ENCODE assay signal across 26 cellular contexts in the genomic region with DNA sequence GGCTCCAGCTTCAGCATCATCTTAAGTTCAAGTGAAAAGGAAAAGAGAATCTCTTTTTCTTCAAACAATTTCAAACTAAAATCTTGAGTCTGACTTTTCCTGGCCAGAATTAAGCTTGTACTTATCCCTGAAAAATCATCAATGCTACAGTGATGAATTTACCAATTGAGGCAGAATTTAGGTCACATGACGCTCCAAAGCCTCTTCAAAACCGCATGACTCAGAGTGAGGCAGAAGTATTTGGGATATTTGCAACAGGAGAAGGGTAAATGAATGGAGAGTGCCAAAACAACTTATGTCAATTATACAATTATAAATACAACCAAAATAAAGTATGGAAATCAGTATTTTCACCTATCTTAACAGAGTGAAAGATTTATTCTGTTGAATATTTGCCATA.
DNase-seq lines count a peak whose midpoint lies in the region; ATAC-seq, FAIRE-seq and TF ChIP-seq lines count a peak whose summit lies in the region.
"Had no signal": no experiment of that assay in that cellular context is flagged by ENCODE, and none has a peak within 500 bp of the region (broad histone marks: within the 10 kb centered on the region; RNA-seq: fewer than 3 reads in every experiment).

No MANE protein-coding gene starts in this region.

- CTCF ChIA-PET in IMR-90 (lab: Yijun Ruan, JAX) = no interaction called here

- H4K5ac ChIP-seq in IMR-90 (ENCODE audit: low read depth, low read length) = no peak overlapping the region

- H3K9me1 ChIP-seq in IMR-90 (ENCODE audit: insufficient read depth, low read length) = no peaks in the 10 kb centered on the region

- no peak overlapping the region for H3K14ac ChIP-seq in IMR-90 (replicated peaks; ENCODE audit: low read depth, low read length)

- TF ChIP-seq POLR2A in IMR-90 (IDR thresholded peaks at IDR 0.05; ENCODE audit: low read depth, low read length) = no peak

- H3K27me3 ChIP-seq in IMR-90 (ENCODE audit: control insufficient read depth, insufficient read depth, low read length) = no peaks in the 10 kb centered on the region
- H3K27me3 ChIP-seq in astrocyte (ENCODE audit: insufficient read depth, low read length) = no peaks in the 10 kb centered on the region
- H3K27me3 ChIP-seq: BE2C had no signal

- no TSS peak for BruUV-seq in IMR-90 (replicated peaks; lab: Mats Ljungman, UMichigan)

- H3K4me2 ChIP-seq in IMR-90 (ENCODE audit: low read depth, low read length) = no peak overlapping the region
- no peak overlapping the region for H3K4me2 ChIP-seq in astrocyte (ENCODE audit: low read length)

- H3K4me3 ChIP-seq in AG10803 (ENCODE audit: low read length) (no peak overlapping the region), IMR-90 (ENCODE audit: insufficient read depth, low read depth, low read length) (no peak overlapping the region), astrocyte (ENCODE audit: insufficient read depth, low read depth, low read length) (no peak overlapping the region), fibroblast of mammary gland (ENCODE audit: control insufficient read depth, low read depth, low read length) (no peak overlapping the region)

- no peak overlapping the region for H3K27ac ChIP-seq in IMR-90 (ENCODE audit: insufficient read depth, low read length)
- no peak overlapping the region for H3K27ac ChIP-seq in astrocyte (ENCODE audit: low read depth, low read length)
- H3K27ac ChIP-seq: HL-60 had no signal

- H3K23ac ChIP-seq in IMR-90 (ENCODE audit: low read depth, low read length) = no peak overlapping the region

- no CpG with 5 or more reads among the region's 2 CpGs for WGBS in IMR-90 (ENCODE audit: extremely low coverage in 2 of 2, insufficient read length in 1 of 2), 2 experiments

- H3K27me3 Mint-ChIP-seq in astrocyte (ENCODE audit: low read depth, unreplicated experiment) = no peaks in the 10 kb centered on the region

- H4K91ac ChIP-seq in IMR-90 (ENCODE audit: insufficient read depth, low read depth, low read length) = no peak overlapping the region

- H3K9me3 ChIP-seq in IMR-90 (ENCODE audit: control insufficient read depth, insufficient read depth, low read length) (no peaks in the 10 kb centered on the region), astrocyte (ENCODE audit: insufficient read depth, low read depth, low read length) (no peaks in the 10 kb centered on the region)
- H3K9me3 ChIP-seq: BE2C had no signal

- H3K79me2 ChIP-seq in astrocyte (ENCODE audit: insufficient read depth, low read length) = no peaks in the 10 kb centered on the region

- H3K4me1 ChIP-seq in IMR-90 (ENCODE audit: control insufficient read depth, insufficient read depth, low read length) = no peaks in the 10 kb centered on the region
- H3K4me1 ChIP-seq in astrocyte (ENCODE audit: insufficient read depth, low read length) = no peaks in the 10 kb centered on the region
- H3K4me1 ChIP-seq: BE2C had no signal

- H3K4me3 Mint-ChIP-seq in astrocyte (ENCODE audit: unreplicated experiment) = no peak overlapping the region
- H3K4me3 Mint-ChIP-seq: H9 had no signal

- intact Hi-C loops in IMR-90 (cut with micrococcal nuclease) = no loop called here
- intact Hi-C loops in sciatic nerve (cut with DNase I) = no loop called here

- H4K20me1 ChIP-seq in IMR-90 (ENCODE audit: insufficient read depth, low read length) (no peaks in the 10 kb centered on the region), astrocyte (ENCODE audit: insufficient read depth, low read length) (no peaks in the 10 kb centered on the region)

- no peak overlapping the region for H2BK15ac ChIP-seq in IMR-90 (ENCODE audit: low read depth, low read length)

- no peak overlapping the region for H2BK20ac ChIP-seq in IMR-90 (ENCODE audit: low read depth, low read length)

- H2AK5ac ChIP-seq in IMR-90 (ENCODE audit: low read depth, low read length) = no peak overlapping the region

- H3K9me3 Mint-ChIP-seq in astrocyte (ENCODE audit: unreplicated experiment) = no peaks in the 10 kb centered on the region
- H3K9me3 Mint-ChIP-seq: H9 had no signal

- H3K79me1 ChIP-seq in IMR-90 (ENCODE audit: low read depth in 1 of 2, low read length in 2 of 2) = no peaks in the 10 kb centered on the region

- H3K4ac ChIP-seq in IMR-90 (ENCODE audit: low read depth, low read length) = no peak overlapping the region

- H3K4me1 Mint-ChIP-seq in astrocyte (ENCODE audit: low read depth, unreplicated experiment) = no peaks in the 10 kb centered on the region
- H3K4me1 Mint-ChIP-seq: H9 had no signal

- in situ Hi-C loops in IMR-90 (cut with MboI; ENCODE audit: low sequenced_read_pairs) = no loop called here

- no peak overlapping the region for H2AK9ac ChIP-seq in IMR-90 (replicated peaks; ENCODE audit: low read depth, low read length, poor library complexity)

- no peak for TF ChIP-seq CTCF in AG10803 (conservative IDR thresholded peaks at IDR 0.05; ENCODE audit: low read length)
- TF ChIP-seq CTCF in IMR-90 (conservative IDR thresholded peaks at IDR 0.05; ENCODE audit: low read depth, low read length) = no peak
- TF ChIP-seq CTCF in astrocyte (IDR thresholded peaks at IDR 0.05; ENCODE audit: insufficient read depth, low read depth, low read length) = no peak
- TF ChIP-seq CTCF in fibroblast of mammary gland (conservative IDR thresholded peaks at IDR 0.05; ENCODE audit: control insufficient read depth, insufficient read depth, low read depth, low read length) = no peak

- no peak overlapping the region for H4K8ac ChIP-seq in IMR-90 (ENCODE audit: low read depth in 2 of 2, low read length in 2 of 2)

- dilution Hi-C loops in IMR-90 (cut with HindIII; ENCODE audit: low sequenced_read_pairs, unreplicated experiment) = no loop called here

- no peak overlapping the region for H3K56ac ChIP-seq in IMR-90 (ENCODE audit: extremely low read depth, insufficient read depth, low read length)

- H3K27ac Mint-ChIP-seq in astrocyte (ENCODE audit: unreplicated experiment) = no peak overlapping the region
- H3K27ac Mint-ChIP-seq: H9 had no signal

- H3K9ac ChIP-seq in IMR-90 (ENCODE audit: low read depth, low read length) (no peak overlapping the region), astrocyte (ENCODE audit: low read length) (no peak overlapping the region)

- no peaks in the 10 kb centered on the region for H3K36me3 Mint-ChIP-seq in astrocyte (ENCODE audit: low read depth, unreplicated experiment)

- H3K18ac ChIP-seq in IMR-90 (ENCODE audit: low read depth, low read length) = no peak overlapping the region

- H2AFZ ChIP-seq in IMR-90 (replicated peaks; ENCODE audit: low read length, poor library complexity) = no peak overlapping the region
- no peak overlapping the region for H2AFZ ChIP-seq in astrocyte (ENCODE audit: low read depth, low read length)

- FAIRE-seq in astrocyte (lab: Jason Lieb, UNC) = no peak
- FAIRE-seq: D721Med, GM19239, HepG2 had no signal

- ATAC-seq in IMR-90 (ENCODE audit: low read depth) = no peak
- no peak for ATAC-seq in GM21529 (IDR thresholded peaks at IDR 0.05; ENCODE audit: unreplicated experiment)
- ATAC-seq in sciatic nerve = no peak
- ATAC-seq: HepG2 had no signal

- peak; percentile 6 for DNase-seq in AG10803 (ENCODE audit: low read depth)
- DNase-seq in IMR-90 = peak; percentile 36
- peak; percentile 53 for DNase-seq in astrocyte (ENCODE audit: low read depth)
- DNase-seq in fibroblast of mammary gland (ENCODE audit: low read depth) = peak; percentile 33
- DNase-seq in sciatic nerve (ENCODE audit: low spot score) = no peak
- DNase-seq in activated naive CD4-positive, alpha-beta T cell treated with anti-CD3 and anti-CD28 coated beads, Interleukin-2, amount 50 U/mL, for 16 hours = no peak
- no peak for DNase-seq in A172 (ENCODE audit: low spot score)
- DNase-seq: 8988T, BE2C, DMS53, EL, GF-D8, H9, KG1, NCI-H1105, NCI-H146, NCI-H2029, NCI-H345, NCI-H82, RPMI8226, SHP77 had no signal

- no peak for TF ChIP-seq RAD21 in IMR-90 (IDR thresholded peaks at IDR 0.05; ENCODE audit: low read length)

- POLR2A ChIA-PET in IMR-90 (lab: Charles Lee; ENCODE audit: unreplicated experiment) = no interaction called here

- H3K36me3 ChIP-seq in IMR-90 (ENCODE audit: control insufficient read depth, insufficient read depth, low read length) (no peaks in the 10 kb centered on the region), astrocyte (ENCODE audit: insufficient read depth, low read length) (no peaks in the 10 kb centered on the region)
- H3K36me3 ChIP-seq: BE2C had no signal

- H2BK5ac ChIP-seq in IMR-90 (ENCODE audit: low read depth, low read length, poor library complexity, severe bottlenecking) = no peak overlapping the region

- H2BK120ac ChIP-seq in IMR-90 (ENCODE audit: low read depth, low read length) = no peak overlapping the region

TF ChIP-seq in IMR-90, 13 proteins besides CTCF, POLR2A, EP300 and RAD21:
- no peak for TF ChIP-seq MAZ (IDR thresholded peaks at IDR 0.05; ENCODE audit: borderline replicate concordance, low read depth, low read length)
- TF ChIP-seq RCOR1 (IDR thresholded peaks at IDR 0.05; ENCODE audit: insufficient replicate concordance, low read length) = no peak
- no peak for TF ChIP-seq CHD1 (IDR thresholded peaks at IDR 0.05; ENCODE audit: low read depth, low read length)
- TF ChIP-seq RFX5 (IDR thresholded peaks at IDR 0.05; ENCODE audit: low read depth, low read length) = no peak
- TF ChIP-seq, protein P1, sequence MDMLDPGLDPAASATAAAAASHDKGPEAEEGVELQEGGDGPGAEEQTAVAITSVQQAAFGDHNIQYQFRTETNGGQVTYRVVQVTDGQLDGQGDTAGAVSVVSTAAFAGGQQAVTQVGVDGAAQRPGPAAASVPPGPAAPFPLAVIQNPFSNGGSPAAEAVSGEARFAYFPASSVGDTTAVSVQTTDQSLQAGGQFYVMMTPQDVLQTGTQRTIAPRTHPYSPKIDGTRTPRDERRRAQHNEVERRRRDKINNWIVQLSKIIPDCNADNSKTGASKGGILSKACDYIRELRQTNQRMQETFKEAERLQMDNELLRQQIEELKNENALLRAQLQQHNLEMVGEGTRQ (IDR thresholded peaks at IDR 0.05; ENCODE audit: low read depth, low read length) = peak; percentile 76
- TF ChIP-seq FOS (IDR thresholded peaks at IDR 0.05; ENCODE audit: low read depth, low read length) = no peak

Comparison
In these comparisons a context has a peak if more than half of its experiments do, and no peak if none do; other contexts are left out.
1. DNase-seq: peak in AG10803 (single experiment), IMR-90 (single experiment), astrocyte (single experiment) and fibroblast of mammary gland (single experiment); none in sciatic nerve (single experiment), activated naive CD4-positive, alpha-beta T cell treated with anti-CD3 and anti-CD28 coated beads, Interleukin-2, amount 50 U/mL, for 16 hours (single experiment) and A172 (single experiment).